16 cellular contexts compared by ENCODE assay signal in genomic region chr5:26763151-26763550, GRCh38.
"Had no signal": no experiment of that assay in that cellular context is flagged by ENCODE, and none has a peak within 500 bp of the region (broad histone marks: within the 10 kb centered on the region; RNA-seq: fewer than 3 reads in every experiment).

No MANE protein-coding gene starts in this region.

- H3K9ac ChIP-seq: neural progenitor cell had no signal

- H3K4me1 ChIP-seq: neural progenitor cell, tibial artery had no signal

- H3K27me3 ChIP-seq: foreskin keratinocyte, neural progenitor cell, tibial artery had no signal

- H3K27ac ChIP-seq: foreskin keratinocyte, neural progenitor cell, tibial artery, WERI-Rb-1 had no signal

- H3K9me3 ChIP-seq: tibial artery had no signal

- DNase-seq: activated CD4-positive, alpha-beta T cell treated with anti-CD3 and anti-CD28 coated beads, Interleukin-2, amount 50 U/mL, for 4 hours; activated gamma-delta T cell treated with Interleukin-2 at 50 U/mL for 16 hours; dermis blood vessel endothelial cell; effector memory CD4-positive, alpha-beta T cell; foreskin keratinocyte; hypothalamus; naive B cell; right cardiac atrium; stimulated activated CD4-positive, alpha-beta T cell treated with anti-CD3 and anti-CD28 coated beads, Interleukin-2, amount 100 ng/mL, for 24 hours; stimulated activated naive CD4-positive, alpha-beta T cell treated with Interleukin-2 at 50 U/mL for 16 hours; substantia nigra; T-helper 2 cell; tibial artery; WERI-Rb-1 had no signal

- H3K36me3 ChIP-seq: neural progenitor cell, tibial artery, WERI-Rb-1 had no signal

- H3K4me3 ChIP-seq: lung, neural progenitor cell, tibial artery had no signal
